ENCODE assay signal across 3 cellular contexts in the genomic region with DNA sequence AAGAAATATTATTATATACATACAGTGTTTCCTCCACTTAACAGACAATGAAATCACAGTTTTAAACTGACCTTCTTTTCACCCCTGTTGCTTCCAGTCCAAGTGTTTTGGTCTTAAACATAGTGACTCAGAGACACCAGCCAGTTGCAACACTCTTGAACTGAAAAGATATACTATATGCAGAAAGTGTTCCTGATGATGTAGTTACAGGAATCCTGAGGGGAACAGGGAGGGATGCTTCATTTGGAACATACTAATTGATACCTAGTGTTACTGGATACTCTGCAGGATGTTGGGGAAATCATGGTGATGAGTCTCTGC.
TF ChIP-seq lines count a peak whose summit lies in the region.

No MANE protein-coding gene starts in this region.

TF ChIP-seq in SK-N-SH, 30 proteins besides CTCF, POLR2A, EP300 and RAD21 (continued from another document):
- TF ChIP-seq, protein P1, sequence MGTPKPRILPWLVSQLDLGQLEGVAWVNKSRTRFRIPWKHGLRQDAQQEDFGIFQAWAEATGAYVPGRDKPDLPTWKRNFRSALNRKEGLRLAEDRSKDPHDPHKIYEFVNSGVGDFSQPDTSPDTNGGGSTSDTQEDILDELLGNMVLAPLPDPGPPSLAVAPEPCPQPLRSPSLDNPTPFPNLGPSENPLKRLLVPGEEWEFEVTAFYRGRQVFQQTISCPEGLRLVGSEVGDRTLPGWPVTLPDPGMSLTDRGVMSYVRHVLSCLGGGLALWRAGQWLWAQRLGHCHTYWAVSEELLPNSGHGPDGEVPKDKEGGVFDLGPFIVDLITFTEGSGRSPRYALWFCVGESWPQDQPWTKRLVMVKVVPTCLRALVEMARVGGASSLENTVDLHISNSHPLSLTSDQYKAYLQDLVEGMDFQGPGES (IDR thresholded peaks at IDR 0.05; ENCODE audit: low read depth, low read length), result no peak
- TF ChIP-seq SIN3A (IDR thresholded peaks at IDR 0.05; ENCODE audit: borderline replicate concordance, low read depth, low read length), result no peak
- TF ChIP-seq, protein P2, sequence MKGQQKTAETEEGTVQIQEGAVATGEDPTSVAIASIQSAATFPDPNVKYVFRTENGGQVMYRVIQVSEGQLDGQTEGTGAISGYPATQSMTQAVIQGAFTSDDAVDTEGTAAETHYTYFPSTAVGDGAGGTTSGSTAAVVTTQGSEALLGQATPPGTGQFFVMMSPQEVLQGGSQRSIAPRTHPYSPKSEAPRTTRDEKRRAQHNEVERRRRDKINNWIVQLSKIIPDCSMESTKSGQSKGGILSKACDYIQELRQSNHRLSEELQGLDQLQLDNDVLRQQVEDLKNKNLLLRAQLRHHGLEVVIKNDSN (IDR thresholded peaks at IDR 0.05; ENCODE audit: borderline replicate concordance, low read depth), result no peak
- TF ChIP-seq NRF1 (IDR thresholded peaks at IDR 0.05; ENCODE audit: low read depth, low read length), result no peak
- TF ChIP-seq GABPA (IDR thresholded peaks at IDR 0.05; ENCODE audit: low read depth), result no peak
- TF ChIP-seq FOSL2 (IDR thresholded peaks at IDR 0.05; ENCODE audit: borderline replicate concordance, low read depth), result no peak

TF ChIP-seq in SK-N-SH treated with all-trans-retinoic acid at 6 μM for 48 hours, 23 proteins besides CTCF, POLR2A, EP300 and RAD21 (continued from another document):
- TF ChIP-seq SNAI2 (CRISPR knock-in tag; IDR thresholded peaks at IDR 0.05) (no peak), TCF4 (CRISPR knock-in tag; IDR thresholded peaks at IDR 0.05; ENCODE audit: borderline replicate concordance) (no peak), ISL1 (CRISPR knock-in tag; IDR thresholded peaks at IDR 0.05) (no peak), ZNF565 (CRISPR knock-in tag; conservative IDR thresholded peaks at IDR 0.05; ENCODE audit: low read depth) (no peak), ESRRG (CRISPR knock-in tag; IDR thresholded peaks at IDR 0.05) (no peak), BACH2 (CRISPR knock-in tag; IDR thresholded peaks at IDR 0.05; ENCODE audit: borderline replicate concordance) (no peak), ZFP3 (CRISPR knock-in tag; IDR thresholded peaks at IDR 0.05) (no peak)

TF ChIP-seq in WTC11, 78 proteins besides CTCF, POLR2A, EP300 and RAD21 (continued from another document):
- TF ChIP-seq, protein P3, sequence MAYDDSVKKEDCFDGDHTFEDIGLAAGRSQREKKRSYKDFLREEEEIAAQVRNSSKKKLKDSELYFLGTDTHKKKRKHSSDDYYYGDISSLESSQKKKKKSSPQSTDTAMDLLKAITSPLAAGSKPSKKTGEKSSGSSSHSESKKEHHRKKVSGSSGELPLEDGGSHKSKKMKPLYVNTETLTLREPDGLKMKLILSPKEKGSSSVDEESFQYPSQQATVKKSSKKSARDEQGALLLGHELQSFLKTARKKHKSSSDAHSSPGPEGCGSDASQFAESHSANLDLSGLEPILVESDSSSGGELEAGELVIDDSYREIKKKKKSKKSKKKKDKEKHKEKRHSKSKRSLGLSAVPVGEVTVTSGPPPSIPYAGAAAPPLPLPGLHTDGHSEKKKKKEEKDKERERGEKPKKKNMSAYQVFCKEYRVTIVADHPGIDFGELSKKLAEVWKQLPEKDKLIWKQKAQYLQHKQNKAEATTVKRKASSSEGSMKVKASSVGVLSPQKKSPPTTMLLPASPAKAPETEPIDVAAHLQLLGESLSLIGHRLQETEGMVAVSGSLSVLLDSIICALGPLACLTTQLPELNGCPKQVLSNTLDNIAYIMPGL (CRISPR knock-in tag; IDR thresholded peaks at IDR 0.05), result no peak
- TF ChIP-seq ZNF396 (CRISPR knock-in tag; IDR thresholded peaks at IDR 0.05; ENCODE audit: borderline replicate concordance), result no peak
- TF ChIP-seq, protein P4, sequence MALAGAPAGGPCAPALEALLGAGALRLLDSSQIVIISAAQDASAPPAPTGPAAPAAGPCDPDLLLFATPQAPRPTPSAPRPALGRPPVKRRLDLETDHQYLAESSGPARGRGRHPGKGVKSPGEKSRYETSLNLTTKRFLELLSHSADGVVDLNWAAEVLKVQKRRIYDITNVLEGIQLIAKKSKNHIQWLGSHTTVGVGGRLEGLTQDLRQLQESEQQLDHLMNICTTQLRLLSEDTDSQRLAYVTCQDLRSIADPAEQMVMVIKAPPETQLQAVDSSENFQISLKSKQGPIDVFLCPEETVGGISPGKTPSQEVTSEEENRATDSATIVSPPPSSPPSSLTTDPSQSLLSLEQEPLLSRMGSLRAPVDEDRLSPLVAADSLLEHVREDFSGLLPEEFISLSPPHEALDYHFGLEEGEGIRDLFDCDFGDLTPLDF (CRISPR knock-in tag; IDR thresholded peaks at IDR 0.05), result no peak
- no peak for TF ChIP-seq ESRRA (CRISPR knock-in tag; IDR thresholded peaks at IDR 0.05; ENCODE audit: borderline replicate concordance)
- TF ChIP-seq ZNF219 (CRISPR knock-in tag; IDR thresholded peaks at IDR 0.05; ENCODE audit: borderline replicate concordance), result no peak
- no peak for TF ChIP-seq GRHL2 (CRISPR knock-in tag; IDR thresholded peaks at IDR 0.05; ENCODE audit: insufficient replicate concordance, severe bottlenecking)
- TF ChIP-seq HMGA2 (CRISPR knock-in tag; IDR thresholded peaks at IDR 0.05), result no peak
- no peak for TF ChIP-seq TCF7 (CRISPR knock-in tag; IDR thresholded peaks at IDR 0.05; ENCODE audit: low read depth)
